In the genomic region with DNA sequence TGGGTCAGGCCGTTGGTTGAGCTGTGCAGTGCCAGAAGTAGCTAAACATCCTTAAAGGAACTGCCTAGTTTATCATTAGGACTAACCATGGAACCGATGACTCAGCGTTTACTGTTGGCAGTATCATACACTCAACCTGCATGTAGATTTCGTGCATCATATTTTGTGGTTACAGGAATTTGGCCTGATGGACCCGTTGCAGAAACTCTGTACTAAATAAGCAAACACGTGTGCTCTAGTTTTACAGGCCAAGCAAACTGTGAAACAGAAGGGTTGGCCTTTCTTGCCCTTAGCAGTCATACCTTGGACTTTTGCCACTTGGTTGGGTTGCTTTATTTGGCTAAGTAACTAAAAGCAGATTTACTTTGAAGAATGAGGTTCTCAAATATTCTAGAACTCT, we compare ENCODE assay signal across 9 cellular contexts. TPM values are rescaled to one million over a fixed set of nuclear protein-coding genes. Genes with fewer than 3 reads are reported as not detected.
A peak's percentile ranks its signal among the peaks of the same experiment; 100 is the strongest.
DNase-seq lines count a peak whose midpoint lies in the region; ATAC-seq, FAIRE-seq and TF ChIP-seq lines count a peak whose summit lies in the region.
"Had no signal": no experiment of that assay in that cellular context is flagged by ENCODE, and none has a peak within 500 bp of the region (broad histone marks: within the 10 kb centered on the region; RNA-seq: fewer than 3 reads in every experiment).

No MANE protein-coding gene starts in this region.

- H3K27ac ChIP-seq in A549 (peak overlapping the region; percentile 53 to 83; a peak in 5 of 6 replicates), MM.1S (ENCODE audit: low read length) (no peak overlapping the region), mesendoderm (ENCODE audit: low read depth, low read length) (no peak overlapping the region)

- TF ChIP-seq EP300 in A549 (IDR thresholded peaks at IDR 0.05): peak in 1 of 2 experiments; percentile 52; a peak in 1 of 5 replicates

- no peak overlapping the region for H3K56ac ChIP-seq in mesendoderm (ENCODE audit: low read length)

- peaks cover 14% of the 10 kb centered on the region for H3K4me1 Mint-ChIP-seq in chondrocyte (ENCODE audit: low read depth)

- H3K36me3 ChIP-seq in MM.1S (replicated peaks; ENCODE audit: insufficient read depth, low read length): no peaks in the 10 kb centered on the region
- no peaks in the 10 kb centered on the region for H3K36me3 ChIP-seq in mesendoderm (ENCODE audit: control insufficient read depth, insufficient read depth, low read length)

- no peaks in the 10 kb centered on the region for H4K20me1 ChIP-seq in MM.1S (ENCODE audit: insufficient read depth, low read length)

- H3K4ac ChIP-seq in mesendoderm (ENCODE audit: low read depth, low read length): no peak overlapping the region

- H3K4me3 Mint-ChIP-seq in chondrocyte (ENCODE audit: unreplicated experiment): no peak overlapping the region
- H3K4me3 Mint-ChIP-seq: neural crest cell had no signal

- H3K9me3 ChIP-seq in A549 (no peaks in the 10 kb centered on the region), MM.1S (replicated peaks; ENCODE audit: insufficient read depth, low read length) (no peaks in the 10 kb centered on the region)

- H2BK120ac ChIP-seq in mesendoderm (ENCODE audit: low read depth, low read length): no peak overlapping the region

- DNase-seq in A549 (ENCODE audit: low read depth in 1 of 2, low spot score in 1 of 2): peak; percentile 32 to 82
- DNase-seq in M059J (ENCODE audit: low read depth): peak; percentile 98
- no peak for DNase-seq in chondrocyte (ENCODE audit: low spot score)
- DNase-seq in medulla oblongata (ENCODE audit: extremely low spot score): peak; percentile 72
- no peak for DNase-seq in MM.1S
- no peak for DNase-seq in NCI-H1105 treated with DMSO at 0.1 percent for 48 hours (lab: John Stamatoyannopoulos, UW)
- DNase-seq in mesendoderm: no peak
- no peak for DNase-seq in NCI-H1436 (lab: John Stamatoyannopoulos, UW)

- H3K79me1 ChIP-seq in mesendoderm (ENCODE audit: low read length): no peaks in the 10 kb centered on the region

- TF ChIP-seq RAD21 in A549 (conservative IDR thresholded peaks at IDR 0.05 in 1 of 2, IDR thresholded peaks at IDR 0.05 in 1 of 2): no peak

- H3K9ac ChIP-seq in MM.1S (ENCODE audit: low read length) (no peak overlapping the region), mesendoderm (ENCODE audit: low read length) (no peak overlapping the region)

- peak; percentile 87 to 92 for ATAC-seq in A549

- 6% methylated on average over 6 of the region's 6 CpGs for WGBS in A549 (ENCODE audit: missing lambda C conversion rate)
- no CpG with 5 or more reads among the region's 6 CpGs for WGBS in mesendoderm (ENCODE audit: extremely low coverage, insufficient coverage, low lambda C conversion rate)

- H2BK5ac ChIP-seq in mesendoderm (ENCODE audit: low read length): no peak overlapping the region

- H3K23ac ChIP-seq in mesendoderm (ENCODE audit: low read length): no peak overlapping the region

- H3K4me2 ChIP-seq in A549 (peak overlapping the region; percentile 40; the same call in 2 of the 3 replicates), MM.1S (ENCODE audit: low read depth, low read length) (no peak overlapping the region), mesendoderm (ENCODE audit: low read length) (no peak overlapping the region)

- TF ChIP-seq CTCF in A549 (IDR thresholded peaks at IDR 0.05) (no peak), chondrocyte (IDR thresholded peaks at IDR 0.05) (no peak), MM.1S (IDR thresholded peaks at IDR 0.05; ENCODE audit: low read length) (no peak)

- no peak for TF ChIP-seq POLR2A in A549 (IDR thresholded peaks at IDR 0.05; ENCODE audit: low read length)

- no peak overlapping the region for H2AK5ac ChIP-seq in mesendoderm (ENCODE audit: low read length)

- no peak overlapping the region for H3K18ac ChIP-seq in mesendoderm (ENCODE audit: low read length)

- no peak for FAIRE-seq in A549 (lab: Jason Lieb, UNC)

- POLR2A ChIA-PET in A549 (lab: Yijun Ruan, JAX): no interaction called here

- H2AFZ ChIP-seq in MM.1S (ENCODE audit: low read length): no peak overlapping the region

- no peak overlapping the region for H4K8ac ChIP-seq in mesendoderm (ENCODE audit: low read depth, low read length)

- no peaks in the 10 kb centered on the region for H3K9me2 ChIP-seq in MM.1S (replicated peaks; ENCODE audit: insufficient read depth, low read length)

- H3K9me3 Mint-ChIP-seq in chondrocyte (ENCODE audit: low read depth): no peaks in the 10 kb centered on the region
- H3K9me3 Mint-ChIP-seq: neural crest cell had no signal

- no peaks in the 10 kb centered on the region for H3F3A ChIP-seq in MM.1S (ENCODE audit: insufficient read depth, low read length)

- H3K79me2 ChIP-seq in MM.1S (ENCODE audit: low read length) (no peaks in the 10 kb centered on the region), mesendoderm (ENCODE audit: control insufficient read depth, insufficient read depth, low read length) (no peaks in the 10 kb centered on the region)

- peaks cover 9% of the 10 kb centered on the region for H3K27me3 Mint-ChIP-seq in chondrocyte (ENCODE audit: low read depth)

- H3K4me1 ChIP-seq in A549: peaks cover 25% of the 10 kb centered on the region
- H3K4me1 ChIP-seq in MM.1S (ENCODE audit: low read length): no peaks in the 10 kb centered on the region
- H3K4me1 ChIP-seq in mesendoderm (ENCODE audit: control insufficient read depth, low read depth, low read length): no peaks in the 10 kb centered on the region

- no peak overlapping the region for H2BK15ac ChIP-seq in mesendoderm (replicated peaks; ENCODE audit: low read depth)

- H3K4me3 ChIP-seq in A549 (no peak overlapping the region), MM.1S (ENCODE audit: low read length) (no peak overlapping the region), mesendoderm (ENCODE audit: low read length) (no peak overlapping the region)

- CTCF ChIA-PET in A549 (lab: Yijun Ruan, JAX): interaction anchor here (0.7 to 1.7 kb wide), 4 partner anchors 21 to 247 kb away, joined by 3 to 6 read pairs (median 4); no protein-coding TSS in a partner anchor

- H3K27ac Mint-ChIP-seq in chondrocyte (ENCODE audit: unreplicated experiment): peak overlapping the region; percentile 15

- H3K36me3 Mint-ChIP-seq in chondrocyte (ENCODE audit: low read depth): peaks cover 5% of the 10 kb centered on the region

- H3K27me3 ChIP-seq in MM.1S (replicated peaks; ENCODE audit: insufficient read depth, low read length) (no peaks in the 10 kb centered on the region), mesendoderm (ENCODE audit: insufficient read depth, low read length, poor library complexity) (no peaks in the 10 kb centered on the region)

- H4K5ac ChIP-seq in mesendoderm (ENCODE audit: low read length): no peak overlapping the region

TF ChIP-seq in A549, 52 proteins besides CTCF, POLR2A, EP300 and RAD21 (continues in another document):
- TF ChIP-seq NFE2L2 (conservative IDR thresholded peaks at IDR 0.05; ENCODE audit: low read length) (peak; percentile 96), CHD4 (IDR thresholded peaks at IDR 0.05; ENCODE audit: borderline replicate concordance) (no peak), HOXA7 (CRISPR knock-in tag; IDR thresholded peaks at IDR 0.05) (no peak), FOSL2 (IDR thresholded peaks at IDR 0.05) (no peak), FOSL2 (CRISPR knock-in tag; IDR thresholded peaks at IDR 0.05) (peak; percentile 70), ZNF302 (CRISPR knock-in tag; IDR thresholded peaks at IDR 0.05) (no peak), JUN (IDR thresholded peaks at IDR 0.05) (peak in 1 of 2 experiments; percentile 34; a peak in 1 of 5 replicates), ZC3H11A (IDR thresholded peaks at IDR 0.05) (no peak), MAX (IDR thresholded peaks at IDR 0.05) (peak; percentile 52), ZFP36 (IDR thresholded peaks at IDR 0.05; ENCODE audit: borderline replicate concordance, partially characterized antibody) (no peak), RNF2 (IDR thresholded peaks at IDR 0.05; ENCODE audit: borderline replicate concordance, low read depth) (no peak), MAFK (IDR thresholded peaks at IDR 0.05; ENCODE audit: partially characterized antibody) (peak; percentile 100)
- TF ChIP-seq, protein P1, sequence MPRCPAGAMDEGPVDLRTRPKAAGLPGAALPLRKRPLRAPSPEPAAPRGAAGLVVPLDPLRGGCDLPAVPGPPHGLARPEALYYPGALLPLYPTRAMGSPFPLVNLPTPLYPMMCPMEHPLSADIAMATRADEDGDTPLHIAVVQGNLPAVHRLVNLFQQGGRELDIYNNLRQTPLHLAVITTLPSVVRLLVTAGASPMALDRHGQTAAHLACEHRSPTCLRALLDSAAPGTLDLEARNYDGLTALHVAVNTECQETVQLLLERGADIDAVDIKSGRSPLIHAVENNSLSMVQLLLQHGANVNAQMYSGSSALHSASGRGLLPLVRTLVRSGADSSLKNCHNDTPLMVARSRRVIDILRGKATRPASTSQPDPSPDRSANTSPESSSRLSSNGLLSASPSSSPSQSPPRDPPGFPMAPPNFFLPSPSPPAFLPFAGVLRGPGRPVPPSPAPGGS (IDR thresholded peaks at IDR 0.05): no peak
- TF ChIP-seq, protein P2, sequence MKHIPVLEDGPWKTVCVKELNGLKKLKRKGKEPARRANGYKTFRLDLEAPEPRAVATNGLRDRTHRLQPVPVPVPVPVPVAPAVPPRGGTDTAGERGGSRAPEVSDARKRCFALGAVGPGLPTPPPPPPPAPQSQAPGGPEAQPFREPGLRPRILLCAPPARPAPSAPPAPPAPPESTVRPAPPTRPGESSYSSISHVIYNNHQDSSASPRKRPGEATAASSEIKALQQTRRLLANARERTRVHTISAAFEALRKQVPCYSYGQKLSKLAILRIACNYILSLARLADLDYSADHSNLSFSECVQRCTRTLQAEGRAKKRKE (CRISPR knock-in tag; IDR thresholded peaks at IDR 0.05; ENCODE audit: low read depth): no peak

RNA-seq across cellular contexts. Expression of gene DGLUCY, which starts 35.6 kb away (rescaled TPM):
- 14.4 and 17.9 TPM in 2 replicates for polyA plus RNA-seq in A549 (2011; rRNA removed)
- polyA plus RNA-seq in A549 (2012; cell fraction: cytosol; rRNA removed): 13.3 and 15.7 TPM in 2 replicates
- 36.5 and 41.5 TPM in 2 replicates for polyA plus RNA-seq in A549 (2012; cell fraction: nucleus; rRNA removed)
- polyA plus RNA-seq in A549 (2017; fragmentation: RNase III; extraction: RNeasy Plus Mini Kit Qiagen cat#74134 plus additional on column Dnase treatment): 17.5 to 19.4 TPM (median 18.2 TPM) in 3 replicates
- polyA minus RNA-seq in A549 (2011; rRNA and poly(A)+ RNA removed): 25.3 and 26.0 TPM in 2 replicates
- 15.7 and 19.9 TPM in 2 replicates for total RNA-seq in M059J (2014; rRNA removed; shearing (Covaris generic))
- total RNA-seq in chondrocyte: 9.3 to 13.6 TPM (median 9.3 TPM) in 3 replicates
- polyA plus RNA-seq in mesendoderm (2013, experiment 1 of 2): 9.2 TPM
- 9.7 TPM for polyA plus RNA-seq in mesendoderm (2013, experiment 2 of 2)

Comparison
In these comparisons a context has a peak if more than half of its experiments do, and no peak if none do; other contexts are left out.
1. DNase-seq: peak in A549 (2 of 2), M059J (single experiment) and medulla oblongata (single experiment); none in chondrocyte (single experiment), MM.1S (single experiment), NCI-H1105 treated with DMSO at 0.1 percent for 48 hours (single experiment), mesendoderm (single experiment) and NCI-H1436 (single experiment).
2. H3K27ac ChIP-seq: peak in A549 (2 of 2); none in MM.1S (single experiment) and mesendoderm (single experiment).